23 cellular contexts compared by ENCODE assay signal in the genomic region with DNA sequence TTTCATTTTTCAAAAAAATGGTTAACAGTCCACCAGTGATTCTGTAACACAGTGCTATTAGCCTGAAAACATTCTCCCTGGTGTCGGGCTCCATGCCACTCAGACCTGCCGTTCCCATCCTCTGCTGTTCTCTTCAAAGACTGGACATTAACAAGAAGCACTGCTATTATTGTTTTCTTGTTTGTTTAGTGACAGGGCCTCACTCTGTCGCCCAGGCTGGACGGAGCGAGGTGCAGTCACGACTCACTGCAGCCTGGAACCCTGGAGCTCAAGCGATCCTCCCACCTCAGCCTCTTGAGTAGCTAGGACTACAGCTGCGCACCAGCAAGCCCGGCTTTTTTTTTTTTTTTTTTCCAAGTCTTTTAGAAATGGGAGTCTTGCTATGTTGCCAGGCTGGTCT. TPM values are rescaled to one million over a fixed set of nuclear protein-coding genes. Genes with fewer than 3 reads are reported as not detected.
DNase-seq lines count a peak whose midpoint lies in the region; FAIRE-seq and TF ChIP-seq lines count a peak whose summit lies in the region.
"Had no signal": no experiment of that assay in that cellular context is flagged by ENCODE, and none has a peak within 500 bp of the region (broad histone marks: within the 10 kb centered on the region; RNA-seq: fewer than 3 reads in every experiment).

No MANE protein-coding gene starts in this region.

- DNase-seq in COLO668 (lab: John Stamatoyannopoulos, UW; ENCODE audit: unreplicated experiment), result peak; percentile 20
- DNase-seq in NCI-H510A (lab: John Stamatoyannopoulos, UW), result peak; percentile 23
- DNase-seq in chondrocyte (ENCODE audit: low spot score), result no peak
- DNase-seq in NCI-H446 treated with DMSO at 0.1 percent for 48 hours (lab: John Stamatoyannopoulos, UW), result no peak
- no peak for DNase-seq in testis
- no peak for DNase-seq in GM12891 (ENCODE audit: insufficient read length, low spot score)
- DNase-seq in DMS153 treated with DMSO at 0.1 percent for 48 hours (lab: John Stamatoyannopoulos, UW; ENCODE audit: unreplicated experiment), result no peak
- DNase-seq: CD8-positive, alpha-beta memory T cell; DMS79; IMR-90; NCI-H1105; NCI-H1694 treated with DMSO at 0.1 percent for 48 hours; NCI-H2081 treated with DMSO at 0.1 percent for 48 hours; NCI-H524 treated with DMSO at 0.1 percent for 48 hours had no signal

- TF ChIP-seq CTCF in chondrocyte (IDR thresholded peaks at IDR 0.05) (no peak), nephron (IDR thresholded peaks at IDR 0.05; ENCODE audit: unreplicated experiment in 3 of 3) (no peak), testis (IDR thresholded peaks at IDR 0.05) (no peak)

- H3K27ac Mint-ChIP-seq in chondrocyte (ENCODE audit: unreplicated experiment), result peak overlapping the region; percentile 22
- H3K27ac Mint-ChIP-seq in nephron, result peak overlapping the region; percentile 75 to 84 (median 83)

- H3K27ac ChIP-seq in testis, result no peak overlapping the region
- H3K27ac ChIP-seq: C4-2B, HL-60, KMS-11 had no signal

- no peak for FAIRE-seq in GM12891 (lab: Jason Lieb, UNC)

- no peak for TF ChIP-seq POLR2A in testis (IDR thresholded peaks at IDR 0.05)
- no peak for TF ChIP-seq POLR2A in GM12891 (IDR thresholded peaks at IDR 0.05; ENCODE audit: low read depth, low read length)

- no peak overlapping the region for H3K4me3 Mint-ChIP-seq in chondrocyte (ENCODE audit: unreplicated experiment)
- H3K4me3 Mint-ChIP-seq in nephron, result no peak overlapping the region
- H3K4me3 Mint-ChIP-seq: CD8-positive, alpha-beta memory T cell had no signal

- peaks cover 28% of the 10 kb centered on the region for H3K4me1 ChIP-seq in testis
- H3K4me1 ChIP-seq: HAP-1 had no signal

- 82 to 86% methylated on average over 9 of the region's 9 CpGs for WGBS in testis, 2 donors

- H3K27me3 Mint-ChIP-seq in chondrocyte (ENCODE audit: low read depth) (no peaks in the 10 kb centered on the region), nephron (ENCODE audit: low read depth) (no peaks in the 10 kb centered on the region)
- H3K27me3 Mint-ChIP-seq: CD8-positive, alpha-beta memory T cell had no signal

- intact Hi-C loops in testis (cut with DNase I; ENCODE audit: low total_unique reads), result no loop called here

- no peaks in the 10 kb centered on the region for H3K36me3 ChIP-seq in testis (ENCODE audit: low read depth, missing control alignments)

- no peaks in the 10 kb centered on the region for H3K9me3 ChIP-seq in testis
- H3K9me3 ChIP-seq: HAP-1 had no signal

- H3K36me3 Mint-ChIP-seq in chondrocyte (ENCODE audit: low read depth) (peaks cover 4% of the 10 kb centered on the region), nephron (ENCODE audit: low read depth) (peaks cover 13% of the 10 kb centered on the region)

- H3K4me1 Mint-ChIP-seq in chondrocyte (ENCODE audit: low read depth), result peaks cover 76% of the 10 kb centered on the region
- peaks cover 20% of the 10 kb centered on the region for H3K4me1 Mint-ChIP-seq in nephron

- H3K4me3 ChIP-seq in testis, result no peak overlapping the region
- H3K4me3 ChIP-seq: HAP-1 had no signal

- no peaks in the 10 kb centered on the region for H3K27me3 ChIP-seq in testis

- H3K9me3 Mint-ChIP-seq in chondrocyte (ENCODE audit: low read depth) (no peaks in the 10 kb centered on the region), nephron (no peaks in the 10 kb centered on the region)
- H3K9me3 Mint-ChIP-seq: CD8-positive, alpha-beta memory T cell had no signal

TF ChIP-seq in GM12891, 5 proteins besides CTCF, POLR2A, EP300 and RAD21:
- TF ChIP-seq TAF1 (IDR thresholded peaks at IDR 0.05; ENCODE audit: low read depth, low read length), result no peak
- TF ChIP-seq SPI1 (IDR thresholded peaks at IDR 0.05; ENCODE audit: low read depth, low read length), result no peak
- no peak for TF ChIP-seq POLR2AphosphoS5 (IDR thresholded peaks at IDR 0.05; ENCODE audit: low read depth, low read length)
- no peak for TF ChIP-seq PAX5 (IDR thresholded peaks at IDR 0.05; ENCODE audit: insufficient read depth, low read length, severe bottlenecking)
- TF ChIP-seq POU2F2 (IDR thresholded peaks at IDR 0.05; ENCODE audit: low read depth, low read length), result no peak
TF ChIP-seq in GM12891: peak in this region for 0.

RNA-seq across cellular contexts. Expression of a gene that starts 9.6 kb away (rescaled TPM):
- 19.3 to 42.8 TPM (median 42.5 TPM) in 3 replicates for total RNA-seq in chondrocyte
- total RNA-seq in testis, result 10 to 100 TPM; 23.8 to 25.0 TPM
- 16.9 TPM for polyA plus RNA-seq in testis (ENCODE audit: insufficient read depth, low read depth, low replicate concordance)
- polyA plus RNA-seq in GM12891 (2012; ENCODE audit: low read depth, missing spikeins), result 16.9 TPM

RNA-seq across cellular contexts. Expression of a gene that starts 51.0 kb away (rescaled TPM):
- total RNA-seq in chondrocyte (9.4 to 11.8 TPM (median 10.1 TPM) in 3 replicates), testis (10 to 100 TPM; 14.7 TPM)
- polyA plus RNA-seq in testis (ENCODE audit: insufficient read depth, low read depth, low replicate concordance), result 13.0 TPM
- 11.9 TPM for polyA plus RNA-seq in GM12891 (2012; ENCODE audit: low read depth, missing spikeins)

RNA-seq across cellular contexts. Expression of a gene that starts 51.5 kb away (rescaled TPM):
- total RNA-seq in chondrocyte (0.20 to 0.67 TPM (median 0.60 TPM) in 3 replicates), testis (1 to 10 TPM; 3.1 to 3.3 TPM)
- polyA plus RNA-seq in testis (ENCODE audit: insufficient read depth, low read depth, low replicate concordance), result 9.5 TPM
- not detected for polyA plus RNA-seq in GM12891 (2012; ENCODE audit: low read depth, missing spikeins)
- total RNA-seq: A172; CD8-positive, alpha-beta memory T cell; HT1080; OCI-LY7; SK-MEL-5 had no signal
- polyA plus RNA-seq: CD8-positive, alpha-beta memory T cell had no signal

Comparison
In these comparisons a context has a peak if more than half of its experiments do, and no peak if none do; other contexts are left out.
1. DNase-seq: peak in COLO668 (single experiment) and NCI-H510A (single experiment); none in chondrocyte (single experiment), NCI-H446 treated with DMSO at 0.1 percent for 48 hours (single experiment), testis (single experiment), GM12891 (single experiment) and DMS153 treated with DMSO at 0.1 percent for 48 hours (single experiment).